In the genomic region with DNA sequence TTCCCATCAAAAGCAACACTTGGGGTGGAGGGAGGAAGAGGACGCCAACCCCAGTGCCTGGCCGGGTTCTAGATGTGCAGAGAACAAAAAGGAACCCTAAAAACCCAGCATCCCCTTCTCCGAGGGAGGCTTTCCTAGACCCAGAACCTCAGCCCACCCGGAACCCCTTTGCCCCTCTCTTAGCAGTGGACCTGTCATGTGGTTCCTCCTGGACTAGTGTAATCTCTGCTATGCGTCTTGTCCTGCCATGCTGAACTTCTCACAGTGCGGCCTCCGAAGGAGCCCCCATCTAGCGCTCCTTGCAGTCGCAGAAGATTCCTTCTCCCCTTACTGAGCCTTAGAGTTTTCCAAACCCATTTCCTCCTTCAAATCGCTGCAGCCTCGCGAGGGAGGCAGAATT, we compare ENCODE assay signal across 22 cellular contexts. TPM values are rescaled to one million over a fixed set of nuclear protein-coding genes. Genes with fewer than 3 reads are reported as not detected.
DNase-seq lines count a peak whose midpoint lies in the region; ATAC-seq and TF ChIP-seq lines count a peak whose summit lies in the region.
"Had no signal": no experiment of that assay in that cellular context is flagged by ENCODE, and none has a peak within 500 bp of the region (broad histone marks: within the 10 kb centered on the region; RNA-seq: fewer than 3 reads in every experiment).

No MANE protein-coding gene starts in this region.

- H3K9me3 ChIP-seq in left ventricle myocardium inferior (replicated peaks) (no peaks in the 10 kb centered on the region), endodermal cell (ENCODE audit: control insufficient read depth, low read length) (no peaks in the 10 kb centered on the region)
- H3K9me3 ChIP-seq: MG63, Peyer's patch had no signal

- H3K36me3 ChIP-seq in left ventricle myocardium inferior (no peaks in the 10 kb centered on the region), endodermal cell (ENCODE audit: control insufficient read depth, insufficient read depth, low read length) (no peaks in the 10 kb centered on the region)
- H3K36me3 ChIP-seq: MG63, Peyer's patch had no signal

- H3K4me1 ChIP-seq in left ventricle myocardium inferior (no peaks in the 10 kb centered on the region), endodermal cell (ENCODE audit: control insufficient read depth, insufficient read depth, low read length) (no peaks in the 10 kb centered on the region)
- H3K4me1 ChIP-seq: Peyer's patch had no signal

- TF ChIP-seq CTCF in left ventricle myocardium inferior (IDR thresholded peaks at IDR 0.05; ENCODE audit: borderline replicate concordance) (no peak), endodermal cell (conservative IDR thresholded peaks at IDR 0.05) (no peak), mesothelial cell of epicardium (IDR thresholded peaks at IDR 0.05; ENCODE audit: unreplicated experiment) (no peak), type B pancreatic cell (conservative IDR thresholded peaks at IDR 0.05) (no peak)

- H3K4me3 Mint-ChIP-seq in endodermal cell: peak overlapping the region; percentile 49
- peak overlapping the region; percentile 50 for H3K4me3 Mint-ChIP-seq in mesothelial cell of epicardium
- H3K4me3 Mint-ChIP-seq in type B pancreatic cell: peak overlapping the region; percentile 67

- WGBS in endodermal cell (ENCODE audit: insufficient coverage in 1 of 2, insufficient read length in 1 of 2), 2 experiments: 80 to 93% methylated on average over 3 to 11 of the region's 12 CpGs

- H3K27ac Mint-ChIP-seq in endodermal cell: no peak overlapping the region
- H3K27ac Mint-ChIP-seq in mesothelial cell of epicardium: no peak overlapping the region
- no peak overlapping the region for H3K27ac Mint-ChIP-seq in type B pancreatic cell

- H3K9me3 Mint-ChIP-seq in endodermal cell: peaks cover 38% of the 10 kb centered on the region
- H3K9me3 Mint-ChIP-seq in mesothelial cell of epicardium: peaks cover 4% of the 10 kb centered on the region
- H3K9me3 Mint-ChIP-seq in type B pancreatic cell: peaks cover 5% of the 10 kb centered on the region

- H3K27ac ChIP-seq in left ventricle myocardium inferior (replicated peaks) (no peak overlapping the region), endodermal cell (ENCODE audit: low read depth, low read length) (no peak overlapping the region)
- H3K27ac ChIP-seq: 22Rv1, C4-2B, HL-60, Peyer's patch had no signal

- H3K36me3 Mint-ChIP-seq in endodermal cell (ENCODE audit: low read depth) (no peaks in the 10 kb centered on the region), mesothelial cell of epicardium (no peaks in the 10 kb centered on the region), type B pancreatic cell (no peaks in the 10 kb centered on the region)

- ATAC-seq in Right ventricle myocardium inferior: no peak
- ATAC-seq in left lobe of liver: no peak
- no peak for ATAC-seq in GM19324 (IDR thresholded peaks at IDR 0.05; ENCODE audit: low FRiP score, unreplicated experiment)
- ATAC-seq: HCT116 had no signal

- DNase-seq in left ventricle myocardium inferior (no peak), Right ventricle myocardium inferior (ENCODE audit: missing footprints) (no peak), endodermal cell (no peak), mesothelial cell of epicardium (ENCODE audit: low spot score in 2 of 2, unreplicated experiment in 2 of 2) (no peak), type B pancreatic cell (ENCODE audit: extremely low spot score, unreplicated experiment) (no peak), left lobe of liver (ENCODE audit: low spot score) (no peak)
- DNase-seq in NK-92 treated with Interleukin-12 subunit alpha and Interleukin-12 subunit beta, amount 100 ng/mL, for 24 hours (lab: John Stamatoyannopoulos, UW): no peak
- DNase-seq: AML-193, Kasumi-1, MG63, NCI-H1048, NCI-H146, NCI-H2029 treated with DMSO at 0.1 percent for 48 hours, NCI-H2171, NCI-H526 treated with DMSO at 0.1 percent for 48 hours, Peyer's patch had no signal

- H3K9ac ChIP-seq in endodermal cell (ENCODE audit: extremely low read depth, low read length, poor library complexity, severe bottlenecking): no peak overlapping the region

- intact Hi-C loops in left ventricle myocardium inferior (cut with micrococcal nuclease): no loop called here
- intact Hi-C loops in Right ventricle myocardium inferior (cut with DNase I): no loop called here

- H3K27me3 ChIP-seq in left ventricle myocardium inferior (ENCODE audit: low read depth): peaks cover 9% of the 10 kb centered on the region
- H3K27me3 ChIP-seq in endodermal cell (ENCODE audit: control insufficient read depth, insufficient read depth, low read length, poor library complexity, severe bottlenecking): no peaks in the 10 kb centered on the region
- H3K27me3 ChIP-seq: MG63, Peyer's patch had no signal

- H3K4me1 Mint-ChIP-seq in endodermal cell (peaks cover 5% of the 10 kb centered on the region), mesothelial cell of epicardium (peaks cover 5% of the 10 kb centered on the region), type B pancreatic cell (ENCODE audit: unreplicated experiment) (peaks cover 4% of the 10 kb centered on the region)

- H3K4me3 ChIP-seq in left ventricle myocardium inferior (peak overlapping the region; percentile 56), endodermal cell (ENCODE audit: low read length) (no peak overlapping the region)
- H3K4me3 ChIP-seq: MG63, Peyer's patch had no signal

- peaks cover 25% of the 10 kb centered on the region for H3K27me3 Mint-ChIP-seq in endodermal cell (ENCODE audit: insufficient read depth)
- H3K27me3 Mint-ChIP-seq in mesothelial cell of epicardium (ENCODE audit: low read depth): peaks cover 32% of the 10 kb centered on the region
- H3K27me3 Mint-ChIP-seq in type B pancreatic cell: peaks cover 24% of the 10 kb centered on the region

RNA-seq across cellular contexts. Expression of a gene that starts 1.1 kb away (rescaled TPM):
- total RNA-seq in left ventricle myocardium inferior (2.7 TPM), Right ventricle myocardium inferior (3.4 TPM), endodermal cell (10 to 100 TPM in 1 of 2 donors, 1 to 10 TPM in 1; 4.8 to 11.4 TPM), mesothelial cell of epicardium (1.9 to 2.5 TPM (median 2.3 TPM) in 3 replicates), type B pancreatic cell (ENCODE audit: low replicate concordance) (0.43 and 2.6 TPM in 2 replicates), left lobe of liver (0.38 TPM)
- polyA plus RNA-seq in endodermal cell (2013, experiment 1 of 2): 7.3 TPM
- 5.5 TPM for polyA plus RNA-seq in endodermal cell (2013, experiment 2 of 2)
- total RNA-seq: HT1080 had no signal

RNA-seq across cellular contexts. Expression of a gene that starts 21.7 kb away (rescaled TPM):
- total RNA-seq in left ventricle myocardium inferior (not detected), Right ventricle myocardium inferior (not detected), endodermal cell (not detected), mesothelial cell of epicardium (not detected in 3 replicates), type B pancreatic cell (ENCODE audit: low replicate concordance) (0.29 and 0.62 TPM in 2 replicates), left lobe of liver (not detected)
- polyA plus RNA-seq in endodermal cell (2013, experiment 1 of 2): not detected
- polyA plus RNA-seq in endodermal cell (2013, experiment 2 of 2): not detected
- total RNA-seq: HT1080, Peyer's patch had no signal

RNA-seq across cellular contexts. Expression of a gene that starts 40.4 kb away (rescaled TPM):
- total RNA-seq in left ventricle myocardium inferior (not detected), Right ventricle myocardium inferior (not detected), endodermal cell (not detected), mesothelial cell of epicardium (not detected in 3 replicates), type B pancreatic cell (ENCODE audit: low replicate concordance) (not detected in 2 replicates), left lobe of liver (not detected)
- not detected for polyA plus RNA-seq in endodermal cell (2013, experiment 1 of 2)
- not detected for polyA plus RNA-seq in endodermal cell (2013, experiment 2 of 2)
- total RNA-seq: HT1080, Peyer's patch had no signal
